19 cellular contexts compared by ENCODE assay signal in the genomic region with DNA sequence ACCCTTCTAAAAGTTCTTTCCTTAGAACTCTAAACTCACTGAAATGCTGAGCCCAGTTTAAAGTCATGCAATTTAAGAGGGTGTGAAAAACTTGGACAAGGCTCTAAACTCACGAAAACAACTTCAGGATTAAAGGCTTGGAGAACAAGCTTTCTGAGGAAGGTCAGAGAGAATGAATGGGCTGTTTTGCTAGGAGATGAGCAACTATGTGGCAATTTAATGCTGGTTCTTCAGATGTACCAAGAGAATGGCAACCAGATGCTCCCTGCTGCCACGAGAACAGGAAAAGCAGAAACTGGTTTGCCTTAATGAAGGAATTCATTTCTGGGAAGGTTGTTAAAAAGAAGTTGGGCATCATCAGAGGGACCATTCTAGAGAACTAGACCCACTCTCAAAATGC.
DNase-seq lines count a peak whose midpoint lies in the region; ATAC-seq and TF ChIP-seq lines count a peak whose summit lies in the region.
"Had no signal": no experiment of that assay in that cellular context is flagged by ENCODE, and none has a peak within 500 bp of the region (broad histone marks: within the 10 kb centered on the region; RNA-seq: fewer than 3 reads in every experiment).

No MANE protein-coding gene starts in this region.

- no peak overlapping the region for H3K4ac ChIP-seq in mesenchymal stem cell (ENCODE audit: low read depth in 1 of 2, low read length in 2 of 2)

- no peak overlapping the region for H2BK15ac ChIP-seq in mesenchymal stem cell (ENCODE audit: low read depth, poor library complexity, severe bottlenecking)

- intact Hi-C loops in Right ventricle myocardium superior (cut with DNase I), result loop anchor here (2.0 to 5.0 kb wide), 2 partner anchors 187 to 365 kb away; no protein-coding TSS in a partner anchor

- H3K18ac ChIP-seq in mesenchymal stem cell (ENCODE audit: low read depth in 1 of 2, low read length in 2 of 2), result no peak overlapping the region

- no peak overlapping the region for H2BK120ac ChIP-seq in mesenchymal stem cell (ENCODE audit: low read depth, low read length)

- no peak overlapping the region for H3K27ac ChIP-seq in mesenchymal stem cell (ENCODE audit: low read length, poor library complexity, severe bottlenecking)
- H3K27ac ChIP-seq: ascending aorta, colonic mucosa, left ventricle myocardium inferior, right lobe of liver, RWPE1 had no signal

- H3K79me1 ChIP-seq in mesenchymal stem cell (replicated peaks; ENCODE audit: low read length, poor library complexity, severe bottlenecking), result no peaks in the 10 kb centered on the region

- H3K4me1 Mint-ChIP-seq in chondrocyte (ENCODE audit: low read depth), result no peaks in the 10 kb centered on the region
- no peaks in the 10 kb centered on the region for H3K4me1 Mint-ChIP-seq in activated naive CD8-positive, alpha-beta T cell treated with anti-CD3 and anti-CD28 coated beads for 36 hours
- H3K4me1 Mint-ChIP-seq: stimulated activated naive CD8-positive, alpha-beta T cell treated with anti-CD3 and anti-CD28 coated beads, Interleukin-15, amount 100 ng/mL, for 72 hours had no signal

- H3K9me3 Mint-ChIP-seq in chondrocyte (ENCODE audit: low read depth), result no peaks in the 10 kb centered on the region
- no peaks in the 10 kb centered on the region for H3K9me3 Mint-ChIP-seq in activated naive CD8-positive, alpha-beta T cell treated with anti-CD3 and anti-CD28 coated beads for 36 hours
- H3K9me3 Mint-ChIP-seq: stimulated activated naive CD8-positive, alpha-beta T cell treated with anti-CD3 and anti-CD28 coated beads, Interleukin-15, amount 100 ng/mL, for 72 hours had no signal

- no peak overlapping the region for H2AFZ ChIP-seq in mesenchymal stem cell (ENCODE audit: low read depth, low read length)

- DNase-seq in Ammon's horn (ENCODE audit: low spot score) (peak; percentile 54), HS-5 (ENCODE audit: low read depth) (peak; percentile 11), chondrocyte (ENCODE audit: low spot score) (no peak), mesenchymal stem cell (no peak), activated gamma-delta T cell treated with Interleukin-2 at 50 U/mL for 16 hours (no peak), Right ventricle myocardium superior (no peak)
- no peak for DNase-seq in activated naive CD8-positive, alpha-beta T cell treated with anti-CD3 and anti-CD28 coated beads for 36 hours
- DNase-seq in activated CD8-positive, alpha-beta memory T cell treated with anti-CD3 and anti-CD28 coated beads, Interleukin-2, amount 50 U/mL, for 48 hours, result no peak
- DNase-seq: activated CD4-positive, alpha-beta T cell treated with anti-CD3 and anti-CD28 coated beads, Interleukin-2, amount 50 U/mL, for 1 hour; activated naive CD4-positive, alpha-beta T cell treated with Interleukin-2 at 50 U/mL for 16 hours; colonic mucosa; left ventricle myocardium inferior; NCI-H1436 treated with DMSO at 0.1 percent for 48 hours; NCI-H2227 treated with DMSO at 0.1 percent for 48 hours; right lobe of liver; stimulated activated CD4-positive, alpha-beta T cell treated with anti-CD3 and anti-CD28 coated beads, Interleukin-2, amount 100 ng/mL, for 24 hours; stimulated activated naive CD8-positive, alpha-beta T cell treated with anti-CD3 and anti-CD28 coated beads, Interleukin-15, amount 100 ng/mL, for 72 hours had no signal

- no peak overlapping the region for H3K4me2 ChIP-seq in mesenchymal stem cell (ENCODE audit: low read length, poor library complexity, severe bottlenecking)

- H3K4me3 Mint-ChIP-seq in chondrocyte (ENCODE audit: unreplicated experiment), result no peak overlapping the region
- no peak overlapping the region for H3K4me3 Mint-ChIP-seq in activated naive CD8-positive, alpha-beta T cell treated with anti-CD3 and anti-CD28 coated beads for 36 hours
- H3K4me3 Mint-ChIP-seq: stimulated activated naive CD8-positive, alpha-beta T cell treated with anti-CD3 and anti-CD28 coated beads, Interleukin-15, amount 100 ng/mL, for 72 hours had no signal

- H3K36me3 Mint-ChIP-seq in chondrocyte (ENCODE audit: low read depth), result no peaks in the 10 kb centered on the region
- H3K36me3 Mint-ChIP-seq in activated naive CD8-positive, alpha-beta T cell treated with anti-CD3 and anti-CD28 coated beads for 36 hours, result no peaks in the 10 kb centered on the region

- no peak overlapping the region for H3K27ac Mint-ChIP-seq in chondrocyte (ENCODE audit: unreplicated experiment)
- H3K27ac Mint-ChIP-seq in activated naive CD8-positive, alpha-beta T cell treated with anti-CD3 and anti-CD28 coated beads for 36 hours, result no peak overlapping the region
- H3K27ac Mint-ChIP-seq: stimulated activated naive CD8-positive, alpha-beta T cell treated with anti-CD3 and anti-CD28 coated beads, Interleukin-15, amount 100 ng/mL, for 72 hours had no signal

- H3K36me3 ChIP-seq in mesenchymal stem cell (ENCODE audit: control insufficient read depth in 1 of 2, insufficient read depth in 2 of 2, low read depth in 1 of 2, low read length in 2 of 2), result peaks cover 0 to 3% of the 10 kb centered on the region in 2 experiments
- H3K36me3 ChIP-seq: ascending aorta, colonic mucosa, left ventricle myocardium inferior, right lobe of liver had no signal

- peak overlapping the region; percentile 64 for H3K9ac ChIP-seq in mesenchymal stem cell (ENCODE audit: low read length)

- no peaks in the 10 kb centered on the region for H3K9me3 ChIP-seq in mesenchymal stem cell (ENCODE audit: control insufficient read depth, low read length)
- H3K9me3 ChIP-seq: ascending aorta, colonic mucosa, left ventricle myocardium inferior, right lobe of liver had no signal

- no peak overlapping the region for H2BK5ac ChIP-seq in mesenchymal stem cell (ENCODE audit: low read depth, low read length, poor library complexity, severe bottlenecking)

- no peaks in the 10 kb centered on the region for H3K27me3 ChIP-seq in mesenchymal stem cell (ENCODE audit: control insufficient read depth in 1 of 2, insufficient read depth in 1 of 2, low read length in 2 of 2)
- H3K27me3 ChIP-seq: ascending aorta, colonic mucosa, right lobe of liver had no signal

- ATAC-seq in Right ventricle myocardium superior (ENCODE audit: poor library complexity), result no peak
- ATAC-seq: right lobe of liver; stimulated activated naive CD8-positive, alpha-beta T cell treated with anti-CD3 and anti-CD28 coated beads, Interleukin-15, amount 100 ng/mL, for 72 hours had no signal

- H3K27me3 Mint-ChIP-seq in chondrocyte (ENCODE audit: low read depth), result peaks cover 5% of the 10 kb centered on the region
- peaks cover 29% of the 10 kb centered on the region for H3K27me3 Mint-ChIP-seq in activated naive CD8-positive, alpha-beta T cell treated with anti-CD3 and anti-CD28 coated beads for 36 hours

- H4K8ac ChIP-seq in mesenchymal stem cell (ENCODE audit: low read length), result no peak overlapping the region

- TF ChIP-seq CTCF in chondrocyte (IDR thresholded peaks at IDR 0.05), result peak; percentile 17

- no peak overlapping the region for H3K14ac ChIP-seq in mesenchymal stem cell (ENCODE audit: low read length in 2 of 2)

- H2BK12ac ChIP-seq in mesenchymal stem cell (ENCODE audit: low read length in 2 of 2), result no peak overlapping the region

- H3K4me3 ChIP-seq in mesenchymal stem cell (ENCODE audit: insufficient read depth in 1 of 2, low read depth in 1 of 2, low read length in 2 of 2), result peak overlapping the region in 1 of 2 experiments; percentile 1
- H3K4me3 ChIP-seq: ascending aorta, colonic mucosa, left ventricle myocardium inferior, right lobe of liver had no signal

- no peak overlapping the region for H4K91ac ChIP-seq in mesenchymal stem cell (ENCODE audit: low read length)

- H3K23ac ChIP-seq in mesenchymal stem cell (ENCODE audit: low read length in 2 of 2), result no peak overlapping the region

- WGBS in mesenchymal stem cell, result 78% methylated on average over 2 of the region's 2 CpGs

- H2AK5ac ChIP-seq in mesenchymal stem cell (ENCODE audit: low read length, severe bottlenecking), result no peak overlapping the region

- no peaks in the 10 kb centered on the region for H3K4me1 ChIP-seq in mesenchymal stem cell (ENCODE audit: control insufficient read depth, insufficient read depth, low read depth, low read length)
- H3K4me1 ChIP-seq: ascending aorta, colonic mucosa, left ventricle myocardium inferior, right lobe of liver had no signal

Comparison
In these comparisons a context has a peak if more than half of its experiments do, and no peak if none do; other contexts are left out.
1. DNase-seq: peak in Ammon's horn (single experiment) and HS-5 (single experiment); none in chondrocyte (single experiment), mesenchymal stem cell (single experiment), activated naive CD8-positive, alpha-beta T cell treated with anti-CD3 and anti-CD28 coated beads for 36 hours (single experiment), activated gamma-delta T cell treated with Interleukin-2 at 50 U/mL for 16 hours (single experiment), activated CD8-positive, alpha-beta memory T cell treated with anti-CD3 and anti-CD28 coated beads, Interleukin-2, amount 50 U/mL, for 48 hours (single experiment) and Right ventricle myocardium superior (single experiment).